ENCODE assay signal across 21 cellular contexts in genomic region chr22:23791737-23792645, GRCh38. TPM values are rescaled to one million over a fixed set of nuclear protein-coding genes. Genes with fewer than 3 reads are reported as not detected.
DNase-seq lines count a peak whose midpoint lies in the region; ATAC-seq, FAIRE-seq and TF ChIP-seq lines count a peak whose summit lies in the region.
"Had no signal": no experiment of that assay in that cellular context is flagged by ENCODE, and none has a peak within 500 bp of the region (broad histone marks: within the 10 kb centered on the region; RNA-seq: fewer than 3 reads in every experiment).

No MANE protein-coding gene starts in this region.

- intact Hi-C loops in left cardiac atrium (cut with DNase I), result no loop called here

- H3K9me3 ChIP-seq in right atrium auricular region (no peaks in the 10 kb centered on the region), endodermal cell (ENCODE audit: control insufficient read depth, low read length) (no peaks in the 10 kb centered on the region), osteoblast (ENCODE audit: low read depth, low read length) (no peaks in the 10 kb centered on the region)
- H3K9me3 ChIP-seq: neutrophil had no signal

- H3K4me3 Mint-ChIP-seq in endodermal cell, result no peak overlapping the region
- H3K4me3 Mint-ChIP-seq: memory B cell; T-helper 1 cell treated with Interleukin-12 subunit alpha and Interleukin-12 subunit beta and Interleukin-4 antibody, amounts not matched to agents 30 μg/mL and 1 μg/mL, for 36 hours had no signal

- no peak overlapping the region for H3K27ac ChIP-seq in right atrium auricular region
- no peak overlapping the region for H3K27ac ChIP-seq in endodermal cell (ENCODE audit: low read depth, low read length)
- peak overlapping the region; percentile 67 for H3K27ac ChIP-seq in osteoblast (ENCODE audit: low read depth, low read length)
- H3K27ac ChIP-seq: neutrophil had no signal

- H4K20me1 ChIP-seq in osteoblast (ENCODE audit: insufficient read depth, low read length), result peaks cover 62% of the 10 kb centered on the region

- peaks cover 0 to 45% of the 10 kb centered on the region in 2 donors for H3K4me1 ChIP-seq in right atrium auricular region
- H3K4me1 ChIP-seq in endodermal cell (ENCODE audit: control insufficient read depth, insufficient read depth, low read length), result peaks cover 14% of the 10 kb centered on the region
- H3K4me1 ChIP-seq in osteoblast (ENCODE audit: insufficient read depth, low read length), result peaks cover 21% of the 10 kb centered on the region

- TF ChIP-seq CTCF in right atrium auricular region (IDR thresholded peaks at IDR 0.05) (no peak), endodermal cell (conservative IDR thresholded peaks at IDR 0.05) (no peak), osteoblast (IDR thresholded peaks at IDR 0.05; ENCODE audit: extremely low read depth, low read depth, low read length) (no peak), GM13977 (IDR thresholded peaks at IDR 0.05; ENCODE audit: extremely low read depth, insufficient read depth, missing control alignments) (no peak)

- no peak overlapping the region for H2AFZ ChIP-seq in osteoblast (ENCODE audit: low read length)

- H3K27me3 ChIP-seq in right atrium auricular region (no peaks in the 10 kb centered on the region), endodermal cell (ENCODE audit: control insufficient read depth, insufficient read depth, low read length, poor library complexity, severe bottlenecking) (no peaks in the 10 kb centered on the region), osteoblast (ENCODE audit: insufficient read depth, low read length) (no peaks in the 10 kb centered on the region)
- H3K27me3 ChIP-seq: neutrophil had no signal

- in situ Hi-C loops in GM13977 (cut with MboI; ENCODE audit: low pct_unique_long_range_greater_than_20kb, low sequenced_read_pairs, unreplicated experiment), result no loop called here

- H3K4me3 ChIP-seq in right atrium auricular region, result no peak overlapping the region
- H3K4me3 ChIP-seq in endodermal cell (ENCODE audit: low read length), result no peak overlapping the region
- no peak overlapping the region for H3K4me3 ChIP-seq in osteoblast (ENCODE audit: insufficient read depth, low read length)
- H3K4me3 ChIP-seq: skin epidermis had no signal

- H3K79me2 ChIP-seq in osteoblast (ENCODE audit: insufficient read depth, low read length), result peaks cover 64% of the 10 kb centered on the region

- H3K27me3 Mint-ChIP-seq in endodermal cell (ENCODE audit: insufficient read depth), result no peaks in the 10 kb centered on the region
- H3K27me3 Mint-ChIP-seq: memory B cell had no signal

- peak overlapping the region; percentile 44 for H3K27ac Mint-ChIP-seq in endodermal cell
- H3K27ac Mint-ChIP-seq: memory B cell; T-helper 1 cell treated with Interleukin-12 subunit alpha and Interleukin-12 subunit beta and Interleukin-4 antibody, amounts not matched to agents 30 μg/mL and 1 μg/mL, for 36 hours had no signal

- peaks cover 33% of the 10 kb centered on the region for H3K4me1 Mint-ChIP-seq in endodermal cell

- peak; percentile 12 for DNase-seq in left cardiac atrium
- no peak for DNase-seq in right atrium auricular region (ENCODE audit: low spot score)
- no peak for DNase-seq in endodermal cell
- DNase-seq in osteoblast (ENCODE audit: insufficient read length, low spot score, missing footprints), result peak; percentile 42
- no peak for DNase-seq in HTR-8/SVneo (ENCODE audit: insufficient read length, low spot score)
- no peak for DNase-seq in GM13977 (ENCODE audit: low spot score)
- DNase-seq: NCI-H1048; NCI-H2171; NCI-H82; stimulated activated naive CD4-positive, alpha-beta T cell had no signal

- no peak overlapping the region for H3K9ac ChIP-seq in endodermal cell (ENCODE audit: extremely low read depth, low read length, poor library complexity, severe bottlenecking)

- ATAC-seq in left cardiac atrium (no peak), HG03432 (IDR thresholded peaks at IDR 0.05; ENCODE audit: unreplicated experiment) (no peak), GM21360 (IDR thresholded peaks at IDR 0.05; ENCODE audit: unreplicated experiment) (no peak)

- 95% methylated on average over 21 to 25 of the region's 25 CpGs for WGBS in endodermal cell (ENCODE audit: insufficient coverage in 1 of 2, insufficient read length in 1 of 2), 2 experiments

- H3K4me2 ChIP-seq in osteoblast (ENCODE audit: insufficient read depth, low read length), result no peak overlapping the region

- no peaks in the 10 kb centered on the region for H3K9me3 Mint-ChIP-seq in endodermal cell
- H3K9me3 Mint-ChIP-seq: memory B cell; T-helper 1 cell treated with Interleukin-12 subunit alpha and Interleukin-12 subunit beta and Interleukin-4 antibody, amounts not matched to agents 30 μg/mL and 1 μg/mL, for 36 hours had no signal

- peaks cover 48% of the 10 kb centered on the region for H3K36me3 ChIP-seq in right atrium auricular region
- peaks cover 55% of the 10 kb centered on the region for H3K36me3 ChIP-seq in endodermal cell (ENCODE audit: control insufficient read depth, insufficient read depth, low read length)
- H3K36me3 ChIP-seq in osteoblast (ENCODE audit: insufficient read depth, low read length), result peaks cover 48% of the 10 kb centered on the region

- no peak for FAIRE-seq in HTR-8/SVneo (lab: Jason Lieb, UNC)
- FAIRE-seq: GM12891 had no signal

- H3K36me3 Mint-ChIP-seq in endodermal cell (ENCODE audit: low read depth), result peaks cover 49% of the 10 kb centered on the region

RNA-seq across cellular contexts. Expression of gene SMARCB1, which starts 5.2 kb away (rescaled TPM):
- total RNA-seq in left cardiac atrium (10 to 100 TPM; 46.6 to 54.8 TPM), right atrium auricular region (10 to 100 TPM; 41.4 to 45.9 TPM), endodermal cell (100 to 1,000 TPM; 136 to 148 TPM), osteoblast (49.2 and 51.3 TPM in 2 replicates)
- polyA plus RNA-seq in endodermal cell (2013, experiment 1 of 2), result 201 TPM
- polyA plus RNA-seq in endodermal cell (2013, experiment 2 of 2), result 179 TPM
- total RNA-seq: G401 had no signal

RNA-seq across cellular contexts. Expression of gene MMP11, which starts 19.3 kb away (rescaled TPM):
- total RNA-seq in left cardiac atrium (10 to 100 TPM in 1 of 2 donors, 1 to 10 TPM in 1; 5.6 to 10.0 TPM), right atrium auricular region (10 to 100 TPM in 1 of 2 donors, 1 to 10 TPM in 1; 2.2 to 12.3 TPM), endodermal cell (10 to 100 TPM in 1 of 2 donors, 1 to 10 TPM in 1; 9.7 to 14.3 TPM), osteoblast (23.5 and 41.3 TPM in 2 replicates)
- polyA plus RNA-seq in endodermal cell (2013, experiment 1 of 2), result 14.7 TPM
- polyA plus RNA-seq in endodermal cell (2013, experiment 2 of 2), result 14.5 TPM
- total RNA-seq: G401 had no signal

RNA-seq across cellular contexts. Expression of gene CHCHD10, which starts 24.2 kb away (rescaled TPM):
- 1,000 to 10,000 TPM in 1 of 2 donors, 100 to 1,000 TPM in 1; 958 to 1,106 TPM for total RNA-seq in left cardiac atrium
- total RNA-seq in right atrium auricular region, result 100 to 1,000 TPM; 213 to 319 TPM
- total RNA-seq in endodermal cell, result 100 to 1,000 TPM in 1 of 2 donors, 10 to 100 TPM in 1; 76.1 to 103 TPM
- polyA plus RNA-seq in endodermal cell (2013, experiment 1 of 2), result 75.1 TPM
- 66.0 TPM for polyA plus RNA-seq in endodermal cell (2013, experiment 2 of 2)
- 0.88 and 1.1 TPM in 2 replicates for total RNA-seq in osteoblast
- total RNA-seq: G401 had no signal

RNA-seq across cellular contexts. Expression of gene C22orf15, which starts 29.2 kb away (rescaled TPM):
- total RNA-seq in left cardiac atrium (not detected), right atrium auricular region (not detected), endodermal cell (1 to 10 TPM; 1.5 to 2.2 TPM), osteoblast (0.72 and 0.88 TPM in 2 replicates)
- 2.7 TPM for polyA plus RNA-seq in endodermal cell (2013, experiment 1 of 2)
- 3.0 TPM for polyA plus RNA-seq in endodermal cell (2013, experiment 2 of 2)
- total RNA-seq: G401, RPMI7951 had no signal

RNA-seq across cellular contexts. Expression of gene VPREB3, which starts 37.8 kb away (rescaled TPM):
- total RNA-seq in left cardiac atrium (1 to 10 TPM in 1 of 2 donors, under 1 TPM in 1; 0.53 to 1.3 TPM), right atrium auricular region (not detected), endodermal cell (not detected), osteoblast (not detected in 2 replicates)
- polyA plus RNA-seq in endodermal cell (2013, experiment 1 of 2), result not detected
- polyA plus RNA-seq in endodermal cell (2013, experiment 2 of 2), result not detected
- total RNA-seq: G401, glomerular endothelial cell, RPMI7951, ureter had no signal

Comparison
In these comparisons a context has a peak if more than half of its experiments do, and no peak if none do; other contexts are left out.
1. DNase-seq: peak in left cardiac atrium (single experiment) and osteoblast (single experiment); none in right atrium auricular region (single experiment), endodermal cell (single experiment), HTR-8/SVneo (single experiment) and GM13977 (single experiment).
2. RNA of gene CHCHD10, which starts 24.2 kb away (total RNA-seq): 958 to 1,106 TPM in left cardiac atrium, 213 to 319 TPM in right atrium auricular region and 76.1 to 103 TPM in endodermal cell; 0.88 to 1.1 TPM in osteoblast; every median in the first group is over 10 times any median in the second.